ENCODE assay signal across 17 cellular contexts in the genomic region with DNA sequence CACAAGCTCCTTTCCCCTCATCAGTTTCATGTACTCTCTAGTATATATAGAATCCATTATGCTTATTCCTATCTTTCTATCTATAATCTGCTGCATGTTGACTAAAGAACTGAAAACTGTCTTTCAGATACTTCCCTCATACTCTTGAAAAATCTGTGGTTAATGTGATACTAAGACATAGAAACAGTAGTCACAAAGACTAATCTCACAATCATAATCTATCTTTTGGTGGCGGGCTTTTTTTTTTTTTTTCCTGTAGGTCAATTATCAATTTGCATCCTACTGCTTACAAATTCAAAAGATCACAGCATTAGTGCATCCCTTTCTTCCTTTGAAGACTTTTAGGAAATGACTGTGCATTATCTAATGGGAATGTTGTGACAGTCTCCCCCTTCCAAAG. TPM values are rescaled to one million over a fixed set of nuclear protein-coding genes. Genes with fewer than 3 reads are reported as not detected.
DNase-seq lines count a peak whose midpoint lies in the region; ATAC-seq, FAIRE-seq and TF ChIP-seq lines count a peak whose summit lies in the region.
"Had no signal": no experiment of that assay in that cellular context is flagged by ENCODE, and none has a peak within 500 bp of the region (broad histone marks: within the 10 kb centered on the region; RNA-seq: fewer than 3 reads in every experiment).

No MANE protein-coding gene starts in this region.

- H4K91ac ChIP-seq in trophoblast cell (ENCODE audit: low read depth, low read length): no peak overlapping the region

- no peak overlapping the region for H2BK12ac ChIP-seq in trophoblast cell (ENCODE audit: low read length)

- H3K79me2 ChIP-seq in trophoblast cell (ENCODE audit: control insufficient read depth, insufficient read depth, low read length, poor library complexity) (peaks cover 24% of the 10 kb centered on the region), PC-3 (ENCODE audit: low read length) (peaks cover 95% of the 10 kb centered on the region)

- peaks cover 4 to 7% of the 10 kb centered on the region in 2 experiments for H3K36me3 ChIP-seq in trophoblast cell (ENCODE audit: control insufficient read depth in 1 of 2, insufficient read depth in 2 of 2, low read length in 2 of 2)
- H3K36me3 ChIP-seq in PC-3 (ENCODE audit: low read depth, low read length): peaks cover 7% of the 10 kb centered on the region
- H3K36me3 ChIP-seq: prostate gland had no signal

- no peak overlapping the region for H4K8ac ChIP-seq in trophoblast cell (ENCODE audit: low read depth, low read length)

- BruUV-seq in PC-3 (replicated peaks; lab: Mats Ljungman, UMichigan): no TSS peak

- no peak for TF ChIP-seq CTCF in PC-3 (conservative IDR thresholded peaks at IDR 0.05; ENCODE audit: low read depth, low read length)

- H4K20me1 ChIP-seq in PC-3 (ENCODE audit: low read length): peaks cover 48% of the 10 kb centered on the region

- intact Hi-C loops in activated T-helper 2 cell treated with anti-CD3 and anti-CD28 coated beads, Interferon-gamma antibody, Interleukin-2, Interleukin-4, amounts not matched to agents 10 μg/mL and 5 μg/mL and 100 μg/mL, durations not matched to agents 14 hours and 24 hours and 36 hours (cut with micrococcal nuclease): loop anchor here (1.0 to 5.0 kb wide), 2 partner anchors 19 to 253 kb away; no protein-coding TSS in a partner anchor
- intact Hi-C loops in PC-3 (cut with micrococcal nuclease): no loop called here

- H2AFZ ChIP-seq in trophoblast cell (ENCODE audit: insufficient read depth, low read length, poor library complexity) (no peak overlapping the region), PC-3 (ENCODE audit: low read length) (no peak overlapping the region)

- POLR2A ChIA-PET in activated CD4-positive, alpha-beta T cell treated with anti-CD3 and anti-CD28 coated beads, Interleukin-2, amount 10 ng/mL, durations not matched to agents 7 days and 5 days (lab: Charles Lee): interaction anchor here (0.6 kb wide), 1 partner anchor 109 kb away, joined by 4 read pairs; no protein-coding TSS in a partner anchor
- POLR2A ChIA-PET in PC-3 (lab: Charles Lee; ENCODE audit: unreplicated experiment): interaction anchor here (0.6 kb wide), 1 partner anchor 1383 kb away, joined by 20 read pairs; no protein-coding TSS in a partner anchor

- no peak overlapping the region for H3K4me3 ChIP-seq in trophoblast cell (ENCODE audit: low read depth, low read length)
- H3K4me3 ChIP-seq in PC-3 (ENCODE audit: low read length): no peak overlapping the region
- H3K4me3 ChIP-seq: prostate gland, tibial nerve had no signal

- H3K36me3 Mint-ChIP-seq in activated CD4-positive, alpha-beta T cell treated with anti-CD3 and anti-CD28 coated beads, Interleukin-2, amount 10 ng/mL, durations not matched to agents 7 days and 5 days (ENCODE audit: low read depth): peaks cover 13% of the 10 kb centered on the region
- peaks cover 60% of the 10 kb centered on the region for H3K36me3 Mint-ChIP-seq in activated T-helper 2 cell treated with anti-CD3 and anti-CD28 coated beads, Interferon-gamma antibody, Interleukin-2, Interleukin-4, amounts not matched to agents 10 μg/mL and 5 μg/mL and 100 μg/mL, durations not matched to agents 14 hours and 24 hours and 36 hours (ENCODE audit: low read depth)
- H3K36me3 Mint-ChIP-seq: immature natural killer cell had no signal

- CTCF ChIA-PET in activated CD4-positive, alpha-beta T cell treated with anti-CD3 and anti-CD28 coated beads, Interleukin-2, amount 10 ng/mL, durations not matched to agents 7 days and 5 days (lab: Charles Lee): interaction anchor here (0.7 kb wide), 1 partner anchor 53 kb away, joined by 3 read pairs; no protein-coding TSS in a partner anchor
- CTCF ChIA-PET in PC-3 (lab: Charles Lee): no interaction called here

- peak overlapping the region; percentile 72 for H3K4ac ChIP-seq in trophoblast cell (ENCODE audit: low read depth, low read length)

- peak overlapping the region; percentile 15 for H3K27ac Mint-ChIP-seq in activated CD4-positive, alpha-beta T cell treated with anti-CD3 and anti-CD28 coated beads, Interleukin-2, amount 10 ng/mL, durations not matched to agents 7 days and 5 days
- peak overlapping the region; percentile 65 for H3K27ac Mint-ChIP-seq in activated T-helper 2 cell treated with anti-CD3 and anti-CD28 coated beads, Interferon-gamma antibody, Interleukin-2, Interleukin-4, amounts not matched to agents 10 μg/mL and 5 μg/mL and 100 μg/mL, durations not matched to agents 14 hours and 24 hours and 36 hours
- H3K27ac Mint-ChIP-seq: activated B cell treated with CpG ODN at 0.5 μM for 24 hours had no signal

- peaks cover 0 to 2% of the 10 kb centered on the region in 2 experiments for H3K4me1 ChIP-seq in trophoblast cell (ENCODE audit: control insufficient read depth in 1 of 2, insufficient read depth in 2 of 2, low read length in 2 of 2)
- peaks cover 39% of the 10 kb centered on the region for H3K4me1 ChIP-seq in PC-3 (ENCODE audit: insufficient read depth, low read length)

- H3K27ac ChIP-seq in trophoblast cell (ENCODE audit: low read depth, low read length): no peak overlapping the region
- H3K27ac ChIP-seq in PC-3 (ENCODE audit: low read length): no peak overlapping the region
- H3K27ac ChIP-seq: prostate gland, tibial nerve had no signal

- peaks cover 67% of the 10 kb centered on the region for H3K4me1 Mint-ChIP-seq in activated CD4-positive, alpha-beta T cell treated with anti-CD3 and anti-CD28 coated beads, Interleukin-2, amount 10 ng/mL, durations not matched to agents 7 days and 5 days
- H3K4me1 Mint-ChIP-seq in activated T-helper 2 cell treated with anti-CD3 and anti-CD28 coated beads, Interferon-gamma antibody, Interleukin-2, Interleukin-4, amounts not matched to agents 10 μg/mL and 5 μg/mL and 100 μg/mL, durations not matched to agents 14 hours and 24 hours and 36 hours (ENCODE audit: low read depth): peaks cover 51% of the 10 kb centered on the region

- DNase-seq in activated CD4-positive, alpha-beta T cell treated with anti-CD3 and anti-CD28 coated beads, Interleukin-2, amount 10 ng/mL, durations not matched to agents 7 days and 5 days: no peak
- no peak for DNase-seq in activated CD4-positive, alpha-beta T cell treated with anti-CD3 and anti-CD28 coated beads for 48 hours
- peak; percentile 11 for DNase-seq in GM18507 (ENCODE audit: extremely low spot score, insufficient read length, low read depth)
- no peak for DNase-seq in activated T-helper 2 cell treated with anti-CD3 and anti-CD28 coated beads, Interferon-gamma antibody, Interleukin-2, Interleukin-4, amounts not matched to agents 10 μg/mL and 5 μg/mL and 100 μg/mL, durations not matched to agents 14 hours and 24 hours and 36 hours (ENCODE audit: low spot score)
- DNase-seq in trophoblast cell: no peak
- no peak for DNase-seq in activated gamma-delta T cell treated with Interleukin-2 at 50 U/mL for 16 hours
- DNase-seq in PC-3: no peak
- DNase-seq: activated B cell treated with CpG ODN at 0.5 μM for 24 hours, immature natural killer cell, NCI-H2029 treated with DMSO at 0.1 percent for 48 hours, NCI-H510A treated with DMSO at 0.1 percent for 48 hours, SHP77 had no signal

- H3K79me1 ChIP-seq in trophoblast cell (ENCODE audit: low read length): peaks cover 8% of the 10 kb centered on the region

- H3K9ac ChIP-seq in trophoblast cell (ENCODE audit: low read length) (no peak overlapping the region), PC-3 (ENCODE audit: low read length) (no peak overlapping the region)

- no CpG with 5 or more reads among the region's 1 CpG for WGBS in trophoblast cell (ENCODE audit: extremely low coverage, insufficient coverage, insufficient read length)

- no peak overlapping the region for H3K14ac ChIP-seq in trophoblast cell (ENCODE audit: low read length)

- H3K9me3 ChIP-seq in trophoblast cell (ENCODE audit: insufficient read depth, low read depth, low read length) (no peaks in the 10 kb centered on the region), PC-3 (ENCODE audit: low read length) (no peaks in the 10 kb centered on the region)
- H3K9me3 ChIP-seq: prostate gland, tibial nerve had no signal

- no peaks in the 10 kb centered on the region for H3K27me3 Mint-ChIP-seq in activated CD4-positive, alpha-beta T cell treated with anti-CD3 and anti-CD28 coated beads, Interleukin-2, amount 10 ng/mL, durations not matched to agents 7 days and 5 days
- H3K27me3 Mint-ChIP-seq in activated T-helper 2 cell treated with anti-CD3 and anti-CD28 coated beads, Interferon-gamma antibody, Interleukin-2, Interleukin-4, amounts not matched to agents 10 μg/mL and 5 μg/mL and 100 μg/mL, durations not matched to agents 14 hours and 24 hours and 36 hours (ENCODE audit: low read depth): no peaks in the 10 kb centered on the region
- H3K27me3 Mint-ChIP-seq: activated B cell treated with CpG ODN at 0.5 μM for 24 hours had no signal

- no peaks in the 10 kb centered on the region for H3K9me3 Mint-ChIP-seq in activated CD4-positive, alpha-beta T cell treated with anti-CD3 and anti-CD28 coated beads, Interleukin-2, amount 10 ng/mL, durations not matched to agents 7 days and 5 days
- H3K9me3 Mint-ChIP-seq in activated T-helper 2 cell treated with anti-CD3 and anti-CD28 coated beads, Interferon-gamma antibody, Interleukin-2, Interleukin-4, amounts not matched to agents 10 μg/mL and 5 μg/mL and 100 μg/mL, durations not matched to agents 14 hours and 24 hours and 36 hours: no peaks in the 10 kb centered on the region
- H3K9me3 Mint-ChIP-seq: activated B cell treated with CpG ODN at 0.5 μM for 24 hours; activated naive CD4-positive, alpha-beta T cell treated with anti-CD3 and anti-CD28 coated beads, Interleukin-2, amount 50 U/mL, for 72 hours; immature natural killer cell had no signal

- no peaks in the 10 kb centered on the region for H3F3A ChIP-seq in PC-3 (ENCODE audit: low read length, unreplicated experiment)

- H4K12ac ChIP-seq in trophoblast cell (ENCODE audit: low read depth, low read length): no peak overlapping the region

- H3K18ac ChIP-seq in trophoblast cell (ENCODE audit: low read length): no peak overlapping the region

- no peak overlapping the region for H2BK5ac ChIP-seq in trophoblast cell (ENCODE audit: low read depth, low read length, poor library complexity)

- H3K4me3 Mint-ChIP-seq in activated CD4-positive, alpha-beta T cell treated with anti-CD3 and anti-CD28 coated beads, Interleukin-2, amount 10 ng/mL, durations not matched to agents 7 days and 5 days: no peak overlapping the region
- H3K4me3 Mint-ChIP-seq in activated T-helper 2 cell treated with anti-CD3 and anti-CD28 coated beads, Interferon-gamma antibody, Interleukin-2, Interleukin-4, amounts not matched to agents 10 μg/mL and 5 μg/mL and 100 μg/mL, durations not matched to agents 14 hours and 24 hours and 36 hours (ENCODE audit: low read depth): peak overlapping the region; percentile 15
- H3K4me3 Mint-ChIP-seq: activated B cell treated with CpG ODN at 0.5 μM for 24 hours had no signal

- H3K9me2 ChIP-seq in PC-3 (replicated peaks; ENCODE audit: low read length): no peaks in the 10 kb centered on the region

- ATAC-seq in HG02852 (IDR thresholded peaks at IDR 0.05; ENCODE audit: unreplicated experiment) (no peak), PC-3 (no peak)

- no peak overlapping the region for H2AK5ac ChIP-seq in trophoblast cell (ENCODE audit: low read length)

- H3K4me2 ChIP-seq in trophoblast cell (ENCODE audit: low read length): no peak overlapping the region
- H3K4me2 ChIP-seq in PC-3 (ENCODE audit: low read length): no peak overlapping the region

- no peak overlapping the region for H3K23ac ChIP-seq in trophoblast cell (ENCODE audit: low read length)

- H2BK120ac ChIP-seq in trophoblast cell (ENCODE audit: insufficient read depth, low read length, poor library complexity): no peak overlapping the region

- no peak for FAIRE-seq in GM18507 (lab: Jason Lieb, UNC)
- FAIRE-seq: A204.1 had no signal

- H3K27me3 ChIP-seq in trophoblast cell (ENCODE audit: insufficient read depth, low read length) (no peaks in the 10 kb centered on the region), PC-3 (ENCODE audit: low read length) (no peaks in the 10 kb centered on the region)
- H3K27me3 ChIP-seq: tibial nerve had no signal

RNA-seq across cellular contexts. Expression of gene UBR4, which starts 4.7 kb away (rescaled TPM):
- total RNA-seq in activated CD4-positive, alpha-beta T cell treated with anti-CD3 and anti-CD28 coated beads, Interleukin-2, amount 10 ng/mL, durations not matched to agents 7 days and 5 days: 100 to 1,000 TPM; 116 to 125 TPM
- total RNA-seq in activated T-helper 2 cell treated with anti-CD3 and anti-CD28 coated beads, Interferon-gamma antibody, Interleukin-2, Interleukin-4, amounts not matched to agents 10 μg/mL and 5 μg/mL and 100 μg/mL, durations not matched to agents 14 hours and 24 hours and 36 hours: 156 and 160 TPM in 2 replicates
- 41.6 and 42.4 TPM in 2 replicates for polyA plus RNA-seq in trophoblast cell (2013)
- 141 and 224 TPM in 2 replicates for total RNA-seq in PC-3 (2014; rRNA removed)

RNA-seq across cellular contexts. Expression of gene EMC1, which starts 45.9 kb away (rescaled TPM):
- total RNA-seq in activated CD4-positive, alpha-beta T cell treated with anti-CD3 and anti-CD28 coated beads, Interleukin-2, amount 10 ng/mL, durations not matched to agents 7 days and 5 days: 10 to 100 TPM; 36.4 to 37.0 TPM
- total RNA-seq in activated T-helper 2 cell treated with anti-CD3 and anti-CD28 coated beads, Interferon-gamma antibody, Interleukin-2, Interleukin-4, amounts not matched to agents 10 μg/mL and 5 μg/mL and 100 μg/mL, durations not matched to agents 14 hours and 24 hours and 36 hours: 54.0 and 57.4 TPM in 2 replicates
- 43.1 and 47.2 TPM in 2 replicates for polyA plus RNA-seq in trophoblast cell (2013)
- total RNA-seq in PC-3 (2014; rRNA removed): 60.9 and 78.0 TPM in 2 replicates

RNA-seq across cellular contexts. Expression of gene MRTO4, which starts 46.2 kb away (rescaled TPM):
- 10 to 100 TPM; 27.2 to 32.5 TPM for total RNA-seq in activated CD4-positive, alpha-beta T cell treated with anti-CD3 and anti-CD28 coated beads, Interleukin-2, amount 10 ng/mL, durations not matched to agents 7 days and 5 days
- total RNA-seq in activated T-helper 2 cell treated with anti-CD3 and anti-CD28 coated beads, Interferon-gamma antibody, Interleukin-2, Interleukin-4, amounts not matched to agents 10 μg/mL and 5 μg/mL and 100 μg/mL, durations not matched to agents 14 hours and 24 hours and 36 hours: 109 and 113 TPM in 2 replicates
- polyA plus RNA-seq in trophoblast cell (2013): 19.2 and 20.3 TPM in 2 replicates
- 114 and 117 TPM in 2 replicates for total RNA-seq in PC-3 (2014; rRNA removed)
